ENCODE assay signal across 8 cellular contexts in genomic region chr7:149239345-149240143, GRCh38. TPM values are rescaled to one million over a fixed set of nuclear protein-coding genes. Genes with fewer than 3 reads are reported as not detected.
DNase-seq lines count a peak whose midpoint lies in the region; FAIRE-seq and TF ChIP-seq lines count a peak whose summit lies in the region.

Gene ZNF212, plus strand, starts transcription at chr7:149239651. Its CDS starts 128 bp downstream, at chr7:149239779.

- H4K20me1 ChIP-seq in H9 (ENCODE audit: control insufficient read depth, insufficient read depth, insufficient read length): no peaks in the 10 kb centered on the region

- H3K79me2 ChIP-seq in H9 (ENCODE audit: insufficient read depth, low read length): peaks cover 7% of the 10 kb centered on the region; the same call in 1 of the 2 replicates

- H3K4ac ChIP-seq in H9 (ENCODE audit: low read depth, low read length): no peak within 1 kb of the TSS

- FAIRE-seq in G401.6 (lab: Jason Lieb, UNC): peak; percentile 23

- H3K27me3 ChIP-seq in H9 (ENCODE audit: insufficient read depth, low read length) (no peaks in the 10 kb centered on the region), MG63 (no peaks in the 10 kb centered on the region), neuron (ENCODE audit: insufficient read depth, low read length) (no peaks in the 10 kb centered on the region), subcutaneous abdominal adipose tissue (ENCODE audit: control insufficient read depth in 5 of 5, insufficient read depth in 4 of 5, low read length in 5 of 5) (peaks cover 0 to 4% (median 3%) of the 10 kb centered on the region in 5 donors)

- WGBS in H9 (ENCODE audit: extremely low coverage, insufficient read length, low lambda C conversion rate): no CpG with 5 or more reads among the region's 64 CpGs

- H2BK20ac ChIP-seq in H9 (ENCODE audit: low read depth, low read length, poor library complexity, severe bottlenecking): no peak within 1 kb of the TSS

- no peak within 1 kb of the TSS for H3K56ac ChIP-seq in H9 (ENCODE audit: insufficient read length, low read depth, low read length)

- H3K9ac ChIP-seq in H9 (ENCODE audit: extremely low read depth, insufficient read length, low read length) (peak within 1 kb of the TSS; percentile 94), subcutaneous abdominal adipose tissue (ENCODE audit: low read length in 5 of 5) (peak within 1 kb of the TSS; percentile 38 to 93 (median 87))

- H3T11ph ChIP-seq in H9 (ENCODE audit: low read length): no peak within 1 kb of the TSS

- H3K27me3 Mint-ChIP-seq in H9 (ENCODE audit: low read depth): peaks cover 28% of the 10 kb centered on the region

- peak within 1 kb of the TSS; percentile 98 for H3K4me3 Mint-ChIP-seq in H9

- no peak within 1 kb of the TSS for H2AFZ ChIP-seq in H9 (ENCODE audit: low read length)
- peak within 1 kb of the TSS; percentile 86 for H2AFZ ChIP-seq in neuron (ENCODE audit: low read depth, low read length)

- H2BK15ac ChIP-seq in H9 (ENCODE audit: low read depth, low read length): no peak within 1 kb of the TSS

- DNase-seq in H9: peak; percentile 97
- DNase-seq in MG63: peak; percentile 89
- DNase-seq in SHP77 (lab: John Stamatoyannopoulos, UW): peak; percentile 84 to 90
- peak; percentile 86 for DNase-seq in activated effector memory CD4-positive, alpha-beta T cell treated with Interleukin-2 at 50 U/mL for 16 hours
- DNase-seq in foreskin fibroblast: peak; percentile 83 to 96

- H3K18ac ChIP-seq in H9 (ENCODE audit: insufficient read length, low read depth, low read length): peak within 1 kb of the TSS; percentile 72

- no peak within 1 kb of the TSS for H4K5ac ChIP-seq in H9 (ENCODE audit: insufficient read length, low read depth, low read length)

- H3K4me3 ChIP-seq in MG63 (peak within 1 kb of the TSS; percentile 88), foreskin fibroblast (ENCODE audit: low read depth in 1 of 2, low read length in 2 of 2) (peak within 1 kb of the TSS; percentile 98 to 99), neuron (ENCODE audit: low read length) (peak within 1 kb of the TSS; percentile 60), subcutaneous abdominal adipose tissue (ENCODE audit: low read depth in 1 of 5, low read length in 5 of 5) (peak within 1 kb of the TSS; percentile 74 to 99 (median 98))

- H3K9me3 ChIP-seq in H9 (ENCODE audit: control insufficient read depth, low read depth, low read length) (no peaks in the 10 kb centered on the region), MG63 (peaks cover 4% of the 10 kb centered on the region), neuron (ENCODE audit: low read length) (peaks cover 2% of the 10 kb centered on the region), subcutaneous abdominal adipose tissue (ENCODE audit: control insufficient read depth in 5 of 5, low read length in 5 of 5) (peaks cover 0 to 3% (median 0%) of the 10 kb centered on the region in 5 donors)

- H3K4me1 ChIP-seq in H9 (ENCODE audit: insufficient read depth, low read length) (peaks cover 2% of the 10 kb centered on the region; the same call in 1 of the 2 replicates), neuron (ENCODE audit: insufficient read depth, low read length) (peaks cover 8% of the 10 kb centered on the region), subcutaneous abdominal adipose tissue (ENCODE audit: control insufficient read depth in 5 of 5, insufficient read depth in 5 of 5, low read length in 5 of 5) (peaks cover 4 to 23% (median 20%) of the 10 kb centered on the region in 5 donors)

- H3K36me3 Mint-ChIP-seq in H9 (ENCODE audit: insufficient read depth in 1 of 3, low read depth in 3 of 3): peaks cover 4 to 11% (median 9%) of the 10 kb centered on the region in 3 experiments; a peak in 6 of 7 replicates

- H3K23me2 ChIP-seq in H9 (ENCODE audit: insufficient read length, low read depth, low read length, poor library complexity, severe bottlenecking): no peaks in the 10 kb centered on the region

- H3K27ac Mint-ChIP-seq in H9: peak within 1 kb of the TSS; percentile 95 to 97 (median 96)

- no peak within 1 kb of the TSS for H4K91ac ChIP-seq in H9 (ENCODE audit: insufficient read length, low read depth, low read length)

- H3K36me3 ChIP-seq in MG63 (peaks cover 5% of the 10 kb centered on the region), neuron (ENCODE audit: insufficient read depth, low read length) (no peaks in the 10 kb centered on the region), subcutaneous abdominal adipose tissue (ENCODE audit: control insufficient read depth in 5 of 5, insufficient read depth in 5 of 5, low read length in 5 of 5) (no peaks in the 10 kb centered on the region)

- peaks cover 9% of the 10 kb centered on the region in 2 experiments for H3K4me1 Mint-ChIP-seq in H9

- no peak within 1 kb of the TSS for H3K23ac ChIP-seq in H9 (ENCODE audit: insufficient read length, low read depth, low read length)

- H2BK5ac ChIP-seq in H9 (ENCODE audit: insufficient read length, low read length): no peak within 1 kb of the TSS

- no peak within 1 kb of the TSS for H3K27ac ChIP-seq in H9 (ENCODE audit: insufficient read length, low read depth, low read length)
- H3K27ac ChIP-seq in subcutaneous abdominal adipose tissue (ENCODE audit: low read depth, low read length): peak within 1 kb of the TSS; percentile 54

- peaks cover 7 to 9% of the 10 kb centered on the region in 2 experiments for H3K9me3 Mint-ChIP-seq in H9

- no peak within 1 kb of the TSS for H2BK120ac ChIP-seq in H9 (ENCODE audit: low read depth, low read length, poor library complexity, severe bottlenecking)

- peak within 1 kb of the TSS; percentile 62 for H3K14ac ChIP-seq in H9 (ENCODE audit: insufficient read depth, low read length)

- H2BK12ac ChIP-seq in H9 (ENCODE audit: insufficient read length, low read depth, low read length): no peak within 1 kb of the TSS

- H3K4me2 ChIP-seq in H9 (ENCODE audit: insufficient read depth, insufficient read length, low read length): peak within 1 kb of the TSS; percentile 59

- H4K8ac ChIP-seq in H9 (replicated peaks; ENCODE audit: insufficient read length, low read depth, low read length): no peak within 1 kb of the TSS

- peaks cover 4% of the 10 kb centered on the region for H3K79me1 ChIP-seq in H9 (ENCODE audit: insufficient read depth, low read depth, low read length, poor library complexity, severe bottlenecking)

- peak; percentile 85 for TF ChIP-seq CTCF in H9 (conservative IDR thresholded peaks at IDR 0.05)
- TF ChIP-seq CTCF in foreskin fibroblast (IDR thresholded peaks at IDR 0.05; ENCODE audit: low read depth, low read length): peak; percentile 93

- no peak within 1 kb of the TSS for H2AK5ac ChIP-seq in H9 (ENCODE audit: insufficient read length, low read length)

RNA-seq across cellular contexts. Expression of gene ZNF212, which starts in this region (rescaled TPM):
- 21.1 and 22.9 TPM in 2 replicates for total RNA-seq in H9 (2021)
- total RNA-seq in MG63 (2014; rRNA removed; shearing (Covaris generic); ENCODE audit: low replicate concordance): 4.3 and 8.0 TPM in 2 replicates
